In the genomic region with DNA sequence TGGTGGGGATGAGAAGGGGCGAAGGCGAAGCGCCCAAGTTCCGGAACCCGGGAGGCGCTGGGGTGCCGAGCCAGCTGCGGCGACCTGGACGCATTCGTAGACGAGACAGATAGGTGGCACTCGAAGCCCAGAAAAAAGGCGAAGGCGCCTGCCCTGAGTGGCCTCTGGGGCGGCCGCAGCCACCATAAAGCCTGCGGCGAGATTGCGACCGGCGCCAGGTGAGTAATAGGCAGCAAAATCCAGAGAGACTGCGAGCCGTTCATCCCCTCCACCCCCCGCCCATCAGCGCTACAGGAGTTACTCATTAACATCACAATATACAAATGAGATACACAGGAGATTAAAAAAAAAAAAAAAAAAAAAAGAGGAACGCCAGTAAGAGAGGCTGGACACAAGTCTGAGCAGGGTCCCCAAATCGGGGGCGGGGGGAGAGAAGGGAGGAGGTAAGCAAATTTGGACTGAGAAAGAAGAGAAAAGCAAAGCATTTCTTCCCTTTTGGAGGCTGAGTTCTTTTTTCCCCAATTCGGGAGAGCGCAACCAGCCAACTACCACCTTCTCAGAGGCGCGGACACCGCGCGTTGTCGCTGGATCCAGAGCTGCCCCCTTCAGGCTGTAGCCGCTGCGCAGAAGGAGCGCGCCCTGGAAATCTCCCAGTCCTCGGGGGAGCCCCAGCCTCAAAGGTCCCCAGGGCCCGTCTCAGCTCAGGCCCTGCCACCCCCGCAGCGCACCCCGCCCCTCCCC, we compare ENCODE assay signal across 8 cellular contexts.
DNase-seq lines count a peak whose midpoint lies in the region; ATAC-seq and TF ChIP-seq lines count a peak whose summit lies in the region.

No MANE protein-coding gene starts in this region.

- H3K27ac ChIP-seq in muscle layer of colon (ENCODE audit: low read depth, low read length), result no peak overlapping the region

- DNase-seq in DMS153 (lab: John Stamatoyannopoulos, UW) (peak; percentile 63), HPDE6-E6E7 (ENCODE audit: extremely low spot score) (peak; percentile 45), SHP77 treated with DMSO at 0.1 percent for 48 hours (lab: John Stamatoyannopoulos, UW) (peak; percentile 46), fibroblast of mammary gland (ENCODE audit: low read depth) (peak; percentile 87), COR-L47 (lab: John Stamatoyannopoulos, UW) (no peak), OCI-M2 (lab: John Stamatoyannopoulos, UW; ENCODE audit: unreplicated experiment) (no peak)

- H3K9me3 ChIP-seq in muscle layer of colon (ENCODE audit: low read length), result no peaks in the 10 kb centered on the region

- no peak for ATAC-seq in HG03432 (IDR thresholded peaks at IDR 0.05; ENCODE audit: unreplicated experiment)

- H3K36me3 ChIP-seq in muscle layer of colon (ENCODE audit: insufficient read depth, low read length), result no peaks in the 10 kb centered on the region

- H3K27me3 ChIP-seq in muscle layer of colon (ENCODE audit: control insufficient read depth in 1 of 2, insufficient read depth in 2 of 2, low read length in 2 of 2), result peaks cover 39 to 53% of the 10 kb centered on the region in 2 donors

- H3K4me3 ChIP-seq in fibroblast of mammary gland (ENCODE audit: control insufficient read depth, low read depth, low read length), result peak overlapping the region; percentile 47
- peak overlapping the region; percentile 32 to 45 for H3K4me3 ChIP-seq in muscle layer of colon (ENCODE audit: low read depth in 1 of 2, low read length in 2 of 2)

- TF ChIP-seq CTCF in fibroblast of mammary gland (conservative IDR thresholded peaks at IDR 0.05; ENCODE audit: control insufficient read depth, insufficient read depth, low read depth, low read length), result peak; percentile 43

- no peak overlapping the region for H3K9ac ChIP-seq in muscle layer of colon (ENCODE audit: low read length)

- peaks cover 6% of the 10 kb centered on the region for H3K4me1 ChIP-seq in muscle layer of colon (ENCODE audit: insufficient read depth, low read length)

Comparison
In these comparisons a context has a peak if more than half of its experiments do, and no peak if none do; other contexts are left out.
1. DNase-seq: peak in DMS153 (single experiment), HPDE6-E6E7 (single experiment), SHP77 treated with DMSO at 0.1 percent for 48 hours (single experiment) and fibroblast of mammary gland (single experiment); none in COR-L47 (single experiment) and OCI-M2 (single experiment).